In the genomic region with DNA sequence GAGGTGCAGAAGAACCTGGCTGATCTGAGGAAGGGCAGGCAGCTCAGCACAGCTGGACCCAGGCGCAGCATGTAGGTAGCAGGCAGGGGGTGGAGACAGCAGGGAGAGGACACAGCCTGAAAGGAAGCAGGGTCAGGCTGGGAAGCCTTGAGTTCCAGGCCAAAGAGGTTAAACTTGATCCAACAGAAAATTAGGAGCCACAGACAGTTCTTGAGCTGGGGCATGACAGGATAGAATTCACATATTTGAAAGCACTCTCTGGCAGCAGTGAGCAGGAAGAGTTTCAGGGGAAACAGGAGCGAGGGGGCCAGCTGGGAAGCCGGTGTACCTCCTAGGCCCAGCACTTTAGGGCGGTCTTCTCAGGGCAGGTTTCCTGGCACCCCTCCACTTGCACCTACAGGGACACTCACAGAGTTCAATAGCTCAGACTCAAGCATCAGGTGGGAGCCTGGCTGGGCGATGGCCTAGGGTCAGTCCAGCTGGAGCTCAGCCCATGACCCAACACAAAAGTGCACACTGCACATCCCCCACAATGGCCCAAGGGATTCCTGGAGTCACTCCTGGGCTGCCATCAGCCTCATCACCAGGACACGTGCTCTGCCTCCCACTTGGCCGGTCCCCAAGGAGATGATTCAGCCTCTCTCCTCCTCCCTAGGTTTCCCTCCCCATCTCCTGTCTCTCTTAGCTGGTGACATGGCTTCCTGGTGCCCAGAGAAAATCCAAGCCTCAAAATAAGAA, we compare ENCODE assay signal across 10 cellular contexts. TPM values are rescaled to one million over a fixed set of nuclear protein-coding genes. Genes with fewer than 3 reads are reported as not detected.
A peak's percentile ranks its signal among the peaks of the same experiment; 100 is the strongest.
DNase-seq lines count a peak whose midpoint lies in the region; ATAC-seq and TF ChIP-seq lines count a peak whose summit lies in the region.
"Had no signal": no experiment of that assay in that cellular context is flagged by ENCODE, and none has a peak within 500 bp of the region (broad histone marks: within the 10 kb centered on the region; RNA-seq: fewer than 3 reads in every experiment).

No MANE protein-coding gene starts in this region.

- no peak for TF ChIP-seq CTCF in BE2C (IDR thresholded peaks at IDR 0.05; ENCODE audit: low read depth, low read length)
- no peak for TF ChIP-seq CTCF in omental fat pad (IDR thresholded peaks at IDR 0.05)
- TF ChIP-seq CTCF in GM13976 (IDR thresholded peaks at IDR 0.05; ENCODE audit: borderline replicate concordance, control extremely low read depth, extremely low read depth, insufficient read depth, missing control alignments), result no peak

- H3K4me3 ChIP-seq in BE2C (ENCODE audit: low read depth, low read length), result no peak overlapping the region

- ATAC-seq in omental fat pad (ENCODE audit: low FRiP score), result peak; percentile 16

- H3K36me3 ChIP-seq in BE2C, result no peaks in the 10 kb centered on the region

- H3K9me3 ChIP-seq in BE2C, result no peaks in the 10 kb centered on the region

- no peaks in the 10 kb centered on the region for H3K27me3 ChIP-seq in BE2C

- in situ Hi-C loops in GM13976 (cut with MboI; ENCODE audit: low sequenced_read_pairs, unreplicated experiment), result loop anchor here (25.0 kb wide), 1 partner anchor 1463 kb away; the partner anchor contains the start of genes MECR and PTPRU

- no peaks in the 10 kb centered on the region; the same call in 1 of the 2 replicates for H3K4me1 ChIP-seq in BE2C

- peak; percentile 41 for DNase-seq in BE2C
- peak; percentile 80 for DNase-seq in LHCN-M2 (ENCODE audit: low read depth)
- DNase-seq in epithelial cell of prostate (ENCODE audit: low read depth, low spot score), result no peak
- no peak for DNase-seq in omental fat pad (ENCODE audit: low spot score)
- DNase-seq in activated CD4-positive, CD25-positive, alpha-beta regulatory T cell (lab: John Stamatoyannopoulos, UW), result no peak
- no peak for DNase-seq in iPS-NIHi11 (ENCODE audit: low spot score)
- DNase-seq in GM13976 (ENCODE audit: low spot score), result no peak
- DNase-seq in activated naive CD4-positive, alpha-beta T cell treated with anti-CD3 and anti-CD28 coated beads, Interleukin-2, amount 50 U/mL, for 16 hours, result no peak
- DNase-seq: DMS53, trophoblast cell had no signal

- peak overlapping the region; percentile 68 for H3K27ac ChIP-seq in epithelial cell of prostate

RNA-seq across cellular contexts. Expression of gene MATN1, which starts 22.7 kb away (rescaled TPM):
- not detected for polyA plus RNA-seq in BE2C (2012; ENCODE audit: insufficient read depth, insufficient read length, low read depth)
- 0.06 and 0.32 TPM in 2 replicates for total RNA-seq in LHCN-M2 (2014; rRNA removed)
- polyA plus RNA-seq in LHCN-M2 (2012), result 0.05 TPM
- total RNA-seq in omental fat pad, result under 1 TPM in 2 of 4 donors, not detected in 2; 0.28 to 0.84 TPM

RNA-seq across cellular contexts. Expression of gene LAPTM5, which starts 56.9 kb away (rescaled TPM):
- polyA plus RNA-seq in BE2C (2012; ENCODE audit: insufficient read depth, insufficient read length, low read depth), result 0.77 TPM
- 1.2 and 1.3 TPM in 2 replicates for total RNA-seq in LHCN-M2 (2014; rRNA removed)
- 4.3 TPM for polyA plus RNA-seq in LHCN-M2 (2012)
- total RNA-seq in omental fat pad, result 100 to 1,000 TPM in 3 of 4 donors, 10 to 100 TPM in 1; 87.4 to 327 (median 154) TPM

Comparison
In these comparisons a context has a peak if more than half of its experiments do, and no peak if none do; other contexts are left out.
1. DNase-seq: peak in BE2C (single experiment) and LHCN-M2 (single experiment); none in epithelial cell of prostate (single experiment), omental fat pad (single experiment), activated CD4-positive, CD25-positive, alpha-beta regulatory T cell (0 of 4), iPS-NIHi11 (single experiment), GM13976 (single experiment) and activated naive CD4-positive, alpha-beta T cell treated with anti-CD3 and anti-CD28 coated beads, Interleukin-2, amount 50 U/mL, for 16 hours (single experiment).
2. RNA of gene LAPTM5, which starts 56.9 kb away (total RNA-seq): 87.4 to 327 TPM in omental fat pad; 1.2 to 1.3 TPM in LHCN-M2; every median in the first group is over 10 times any median in the second.